Comparison of ENCODE assay signal across 27 cellular contexts in the genomic region with DNA sequence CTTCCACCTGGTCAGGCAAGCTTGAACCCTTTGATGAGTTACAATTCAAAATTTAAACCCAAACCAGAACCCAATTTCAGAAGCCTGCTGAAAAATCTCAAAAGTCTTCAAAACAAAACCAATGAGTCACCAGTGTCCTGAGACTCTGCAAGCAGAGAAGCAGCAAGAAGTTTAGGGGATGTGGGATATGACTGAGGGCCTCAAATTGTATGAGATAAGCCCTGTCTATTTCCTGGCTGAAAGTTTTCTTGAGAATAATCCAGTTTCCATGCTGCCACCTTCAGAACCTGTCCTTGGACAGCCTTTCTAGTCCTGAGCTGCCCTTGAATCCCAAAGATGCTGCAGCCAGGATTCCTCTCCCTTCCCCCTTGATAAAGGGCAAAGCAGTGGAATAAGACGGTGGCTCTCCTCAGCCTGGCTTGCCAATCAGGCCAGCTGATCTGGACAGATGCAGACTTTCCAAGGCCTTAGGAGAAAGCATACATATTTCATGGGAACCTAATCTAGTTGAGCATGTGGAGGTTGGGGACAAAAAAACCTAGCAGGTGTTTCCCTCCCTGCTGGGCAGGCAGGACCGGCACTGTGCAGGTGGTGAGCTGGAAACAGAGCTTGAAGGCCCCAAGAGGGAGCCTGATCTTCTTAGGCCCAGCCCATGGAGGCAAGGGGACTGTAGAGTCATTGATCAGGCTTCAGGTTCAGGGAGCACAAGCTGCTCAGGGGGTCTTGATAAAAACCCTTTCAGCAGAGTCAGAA.
DNase-seq lines count a peak whose midpoint lies in the region; ATAC-seq and TF ChIP-seq lines count a peak whose summit lies in the region.
"Had no signal": no experiment of that assay in that cellular context is flagged by ENCODE, and none has a peak within 500 bp of the region (broad histone marks: within the 10 kb centered on the region; RNA-seq: fewer than 3 reads in every experiment).

No MANE protein-coding gene starts in this region.

- TF ChIP-seq EP300 in suprapubic skin (IDR thresholded peaks at IDR 0.05): no peak

- no peak overlapping the region for H3K27ac ChIP-seq in osteoblast (ENCODE audit: low read depth, low read length)
- no peak overlapping the region for H3K27ac ChIP-seq in suprapubic skin
- no peak overlapping the region for H3K27ac ChIP-seq in body of pancreas
- H3K27ac ChIP-seq: C4-2B, esophagus squamous epithelium, gastroesophageal sphincter, KMS-11, pancreas, vagina had no signal

- H3K9me3 Mint-ChIP-seq in activated T-cell treated with anti-CD3 and anti-CD28 coated beads, Interleukin-2, amount 50 U/mL, for 24 hours: no peaks in the 10 kb centered on the region
- H3K9me3 Mint-ChIP-seq: activated T-helper 1 cell treated with anti-CD3 and anti-CD28 coated beads, Interleukin-12 subunit alpha, Interleukin-12 subunit beta, Interleukin-2, Interleukin-4 antibody, amounts not matched to agents 30 ng/mL and 10 ng/mL and 1 ng/mL, durations not matched to agents 14 hours and 24 hours and 36 hours; mesothelial cell of epicardium; natural killer cell treated with Interleukin-12 subunit alpha and Interleukin-12 subunit beta and Interleukin-15 and Interleukin-18, amount 100 ng/mL, for 72 hours had no signal

- no peak overlapping the region for H2AFZ ChIP-seq in osteoblast (ENCODE audit: low read length)

- H3K4me3 ChIP-seq in osteoblast (ENCODE audit: insufficient read depth, low read length) (no peak overlapping the region), suprapubic skin (no peak overlapping the region), body of pancreas (no peak overlapping the region)
- H3K4me3 ChIP-seq: esophagus squamous epithelium, gastroesophageal sphincter, pancreas, vagina had no signal

- TF ChIP-seq CTCF in osteoblast (IDR thresholded peaks at IDR 0.05; ENCODE audit: extremely low read depth, low read depth, low read length): no peak
- no peak for TF ChIP-seq CTCF in suprapubic skin (IDR thresholded peaks at IDR 0.05)
- TF ChIP-seq CTCF in body of pancreas (IDR thresholded peaks at IDR 0.05): no peak

- 92% methylated on average over 1 of the region's 2 CpGs for WGBS in suprapubic skin
- WGBS in body of pancreas, 2 donors: 15 to 20% methylated on average over 2 of the region's 2 CpGs

- peaks cover 3% of the 10 kb centered on the region for H3K4me1 Mint-ChIP-seq in activated T-cell treated with anti-CD3 and anti-CD28 coated beads, Interleukin-2, amount 50 U/mL, for 24 hours (ENCODE audit: low read depth)
- H3K4me1 Mint-ChIP-seq: mesothelial cell of epicardium had no signal

- no peaks in the 10 kb centered on the region for H3K36me3 ChIP-seq in osteoblast (ENCODE audit: insufficient read depth, low read length)
- no peaks in the 10 kb centered on the region for H3K36me3 ChIP-seq in suprapubic skin
- H3K36me3 ChIP-seq in body of pancreas (replicated peaks in 1 of 2; ENCODE audit: insufficient read depth in 1 of 2, low read depth in 2 of 2): no peaks in the 10 kb centered on the region
- H3K36me3 ChIP-seq: esophagus squamous epithelium, gastroesophageal sphincter, pancreas, vagina had no signal

- no peak for DNase-seq in activated T-cell treated with anti-CD3 and anti-CD28 coated beads, Interleukin-2, amount 50 U/mL, for 24 hours
- no peak for DNase-seq in activated T-cell treated with anti-CD3 and anti-CD28 coated beads, Interleukin-2, amount 50 U/mL, for 48 hours
- DNase-seq in RPMI8226 (peak; percentile 45), osteoblast (ENCODE audit: insufficient read length, low spot score, missing footprints) (peak; percentile 57), NAMALWA (ENCODE audit: low spot score) (no peak), suprapubic skin (ENCODE audit: low spot score in 2 of 2) (no peak), body of pancreas (no peak)
- DNase-seq: esophagus squamous epithelium; HCEC 1CT; left ventricle myocardium superior; NCI-H1092 treated with DMSO at 0.1 percent for 48 hours; NCI-H2081 treated with DMSO at 0.1 percent for 48 hours; NCI-H524 treated with DMSO at 0.1 percent for 48 hours; pancreas; right cardiac atrium; stimulated activated CD4-positive, alpha-beta T cell treated with anti-CD3 and anti-CD28 coated beads, Interleukin-12 subunit alpha, Interleukin-12 subunit beta, amount 100 ng/mL, for 4 hours had no signal

- H3K79me2 ChIP-seq in osteoblast (ENCODE audit: insufficient read depth, low read length): no peaks in the 10 kb centered on the region

- H3K9me3 ChIP-seq in osteoblast (ENCODE audit: low read depth, low read length) (no peaks in the 10 kb centered on the region), suprapubic skin (no peaks in the 10 kb centered on the region), body of pancreas (no peaks in the 10 kb centered on the region)
- H3K9me3 ChIP-seq: esophagus squamous epithelium, gastroesophageal sphincter, pancreas, vagina had no signal

- peak overlapping the region; percentile 58 for H3K27ac Mint-ChIP-seq in activated T-cell treated with anti-CD3 and anti-CD28 coated beads, Interleukin-2, amount 50 U/mL, for 24 hours
- H3K27ac Mint-ChIP-seq: activated naive CD8-positive, alpha-beta T cell; activated T-helper 1 cell treated with anti-CD3 and anti-CD28 coated beads, Interleukin-12 subunit alpha, Interleukin-12 subunit beta, Interleukin-2, Interleukin-4 antibody, amounts not matched to agents 30 ng/mL and 10 ng/mL and 1 ng/mL, durations not matched to agents 14 hours and 24 hours and 36 hours; brain; mesothelial cell of epicardium; natural killer cell treated with Interleukin-12 subunit alpha and Interleukin-12 subunit beta and Interleukin-15 and Interleukin-18, amount 100 ng/mL, for 72 hours; WTC11 had no signal

- TF ChIP-seq POLR2A in suprapubic skin (IDR thresholded peaks at IDR 0.05) (no peak), body of pancreas (IDR thresholded peaks at IDR 0.05) (no peak)

- peaks cover 3% of the 10 kb centered on the region for H3K4me1 ChIP-seq in osteoblast (ENCODE audit: insufficient read depth, low read length)
- no peaks in the 10 kb centered on the region for H3K4me1 ChIP-seq in suprapubic skin
- H3K4me1 ChIP-seq in body of pancreas: no peaks in the 10 kb centered on the region
- H3K4me1 ChIP-seq: esophagus squamous epithelium, pancreas, vagina had no signal

- no peaks in the 10 kb centered on the region for H3K36me3 Mint-ChIP-seq in activated T-cell treated with anti-CD3 and anti-CD28 coated beads, Interleukin-2, amount 50 U/mL, for 24 hours (ENCODE audit: low read depth)
- H3K36me3 Mint-ChIP-seq: activated naive CD8-positive, alpha-beta T cell; brain; mesothelial cell of epicardium; natural killer cell treated with Interleukin-12 subunit alpha and Interleukin-12 subunit beta and Interleukin-15 and Interleukin-18, amount 100 ng/mL, for 72 hours; WTC11 had no signal

- H3K27me3 Mint-ChIP-seq in activated T-cell treated with anti-CD3 and anti-CD28 coated beads, Interleukin-2, amount 50 U/mL, for 24 hours: peaks cover 6% of the 10 kb centered on the region

- peaks cover 3% of the 10 kb centered on the region for H3K27me3 ChIP-seq in osteoblast (ENCODE audit: insufficient read depth, low read length)
- no peaks in the 10 kb centered on the region for H3K27me3 ChIP-seq in suprapubic skin
- H3K27me3 ChIP-seq in body of pancreas: no peaks in the 10 kb centered on the region
- H3K27me3 ChIP-seq: gastroesophageal sphincter, pancreas, vagina had no signal

- ATAC-seq in GM21825 (IDR thresholded peaks at IDR 0.05; ENCODE audit: unreplicated experiment) (peak; percentile 57), body of pancreas (no peak)
- ATAC-seq: gastroesophageal sphincter, left ventricle myocardium superior, pancreas, right cardiac atrium, WTC11 had no signal

- H3K4me2 ChIP-seq in osteoblast (ENCODE audit: insufficient read depth, low read length): no peak overlapping the region
- H3K4me2 ChIP-seq: KMS-11 had no signal

- H3K4me3 Mint-ChIP-seq in activated T-cell treated with anti-CD3 and anti-CD28 coated beads, Interleukin-2, amount 50 U/mL, for 24 hours: no peak overlapping the region
- H3K4me3 Mint-ChIP-seq: activated naive CD8-positive, alpha-beta T cell; activated T-helper 1 cell treated with anti-CD3 and anti-CD28 coated beads, Interleukin-12 subunit alpha, Interleukin-12 subunit beta, Interleukin-2, Interleukin-4 antibody, amounts not matched to agents 30 ng/mL and 10 ng/mL and 1 ng/mL, durations not matched to agents 14 hours and 24 hours and 36 hours; brain; mesothelial cell of epicardium; natural killer cell treated with Interleukin-12 subunit alpha and Interleukin-12 subunit beta and Interleukin-15 and Interleukin-18, amount 100 ng/mL, for 72 hours; WTC11 had no signal

- intact Hi-C loops in body of pancreas (cut with DNase I): no loop called here

- no peaks in the 10 kb centered on the region for H4K20me1 ChIP-seq in osteoblast (ENCODE audit: insufficient read depth, low read length)

Comparison
In these comparisons a context has a peak if more than half of its experiments do, and no peak if none do; other contexts are left out.
1. DNase-seq: peak in RPMI8226 (single experiment) and osteoblast (single experiment); none in activated T-cell treated with anti-CD3 and anti-CD28 coated beads, Interleukin-2, amount 50 U/mL, for 24 hours (single experiment), activated T-cell treated with anti-CD3 and anti-CD28 coated beads, Interleukin-2, amount 50 U/mL, for 48 hours (0 of 2), NAMALWA (single experiment), suprapubic skin (0 of 2) and body of pancreas (0 of 4).